ENCODE assay signal across 14 cellular contexts in genomic region chr16:75307506-75307905, GRCh38. TPM values are rescaled to one million over a fixed set of nuclear protein-coding genes. Genes with fewer than 3 reads are reported as not detected.
"Had no signal": no experiment of that assay in that cellular context is flagged by ENCODE, and none has a peak within 500 bp of the region (broad histone marks: within the 10 kb centered on the region; RNA-seq: fewer than 3 reads in every experiment).

No MANE protein-coding gene starts in this region.

- H3K4me3 Mint-ChIP-seq: activated naive CD8-positive, alpha-beta T cell treated with anti-CD3 and anti-CD28 coated beads, Interleukin-2, amount 10 ng/mL, durations not matched to agents 7 days and 5 days; natural killer cell treated with Interleukin-12 subunit alpha and Interleukin-12 subunit beta and Interleukin-15 and Interleukin-18, amount 100 ng/mL, for 72 hours; T-helper 2 cell treated with Interferon-gamma antibody and Interleukin-4, amounts not matched to agents 5 μg/mL and 100 μg/mL, for 36 hours had no signal

- ATAC-seq: activated CD4-positive, CD25-positive, alpha-beta regulatory T cell treated with anti-CD3 and anti-CD28 coated beads, Interleukin-2, amount 50 U/mL, for 24 hours; natural killer cell treated with Interleukin-12 subunit alpha and Interleukin-12 subunit beta and Interleukin-15 and Interleukin-18, amount 100 ng/mL, for 72 hours; stimulated activated naive CD8-positive, alpha-beta T cell treated with anti-CD3 and anti-CD28 coated beads, Interleukin-15, Interleukin-2, amounts not matched to agents 100 U/mL and 50 U/mL, for 24 hours had no signal

- H3K27ac Mint-ChIP-seq: activated naive CD8-positive, alpha-beta T cell treated with anti-CD3 and anti-CD28 coated beads, Interleukin-2, amount 10 ng/mL, durations not matched to agents 7 days and 5 days; natural killer cell treated with Interleukin-12 subunit alpha and Interleukin-12 subunit beta and Interleukin-15 and Interleukin-18, amount 100 ng/mL, for 72 hours; T-helper 2 cell treated with Interferon-gamma antibody and Interleukin-4, amounts not matched to agents 5 μg/mL and 100 μg/mL, for 36 hours had no signal

- H3K27me3 ChIP-seq: ascending aorta, sigmoid colon had no signal

- H3K4me3 ChIP-seq: ascending aorta, lung, sigmoid colon had no signal

- H3K9me3 Mint-ChIP-seq: activated naive CD8-positive, alpha-beta T cell treated with anti-CD3 and anti-CD28 coated beads, Interleukin-2, amount 10 ng/mL, durations not matched to agents 7 days and 5 days; natural killer cell treated with Interleukin-12 subunit alpha and Interleukin-12 subunit beta and Interleukin-15 and Interleukin-18, amount 100 ng/mL, for 72 hours; T-helper 2 cell treated with Interferon-gamma antibody and Interleukin-4, amounts not matched to agents 5 μg/mL and 100 μg/mL, for 36 hours had no signal

- H3K9me3 ChIP-seq: ascending aorta, sigmoid colon had no signal

- DNase-seq: activated CD4-positive, alpha-beta T cell treated with anti-CD3 and anti-CD28 coated beads, Interleukin-2, amount 50 U/mL, for 48 hours; activated gamma-delta T cell; activated naive CD8-positive, alpha-beta T cell treated with anti-CD3 and anti-CD28 coated beads, Interleukin-2, amount 10 ng/mL, durations not matched to agents 7 days and 5 days; activated T-cell treated with anti-CD3 and anti-CD28 coated beads, Interleukin-2, amount 50 U/mL, for 48 hours; hypothalamus; nucleus accumbens; sigmoid colon; stimulated activated CD4-positive, alpha-beta T cell treated with anti-CD3 and anti-CD28 coated beads, Interleukin-2, amount 100 ng/mL, for 48 hours; stimulated activated naive CD8-positive, alpha-beta T cell treated with anti-CD3 and anti-CD28 coated beads, Interleukin-15, Interleukin-2, amounts not matched to agents 100 U/mL and 50 U/mL, for 24 hours had no signal

RNA-seq across cellular contexts. Expression of gene BCAR1, which starts 56.1 kb away (rescaled TPM):
- total RNA-seq: activated naive CD8-positive, alpha-beta T cell treated with anti-CD3 and anti-CD28 coated beads, Interleukin-2, amount 10 ng/mL, durations not matched to agents 7 days and 5 days; natural killer cell treated with Interleukin-12 subunit alpha and Interleukin-12 subunit beta and Interleukin-15 and Interleukin-18, amount 100 ng/mL, for 72 hours had no signal
